29 cellular contexts compared by ENCODE assay signal in the genomic region with DNA sequence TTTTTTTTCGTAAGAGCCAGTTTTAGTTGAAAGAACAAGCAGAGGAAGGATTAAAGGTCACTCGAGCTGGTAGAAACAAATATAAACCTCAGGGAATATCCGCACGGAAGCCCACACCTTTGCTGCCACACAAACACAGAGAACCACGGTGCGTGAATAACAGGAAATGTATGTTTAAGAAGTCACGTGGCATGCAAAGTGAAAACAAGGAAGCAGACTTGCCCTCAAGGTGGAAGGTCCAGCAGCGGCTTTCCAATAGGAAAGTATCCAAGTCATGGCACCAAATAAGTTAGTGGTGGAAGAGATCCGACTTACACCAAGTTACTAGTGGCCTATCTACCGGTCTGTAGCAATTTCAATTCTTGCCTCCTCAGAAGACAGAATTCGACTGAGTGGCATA.
"Had no signal": no experiment of that assay in that cellular context is flagged by ENCODE, and none has a peak within 500 bp of the region (broad histone marks: within the 10 kb centered on the region; RNA-seq: fewer than 3 reads in every experiment).

No MANE protein-coding gene starts in this region.

- H3K27me3 Mint-ChIP-seq: activated CD8-positive, alpha-beta memory T cell treated with anti-CD3 and anti-CD28 coated beads, Interleukin-2, amount 10 ng/mL, durations not matched to agents 7 days and 5 days; activated naive CD8-positive, alpha-beta T cell; activated T-cell treated with anti-CD3 and anti-CD28 coated beads, Interleukin-2, amount 50 U/mL, for 24 hours; brain; T-helper 17 cell had no signal

- H3K4me3 ChIP-seq: MG63, SK-N-MC had no signal

- H3K4me2 ChIP-seq: KMS-11 had no signal

- H3K27ac Mint-ChIP-seq: activated CD8-positive, alpha-beta memory T cell treated with anti-CD3 and anti-CD28 coated beads, Interleukin-2, amount 10 ng/mL, durations not matched to agents 7 days and 5 days; activated naive CD4-positive, alpha-beta T cell treated with anti-CD3 and anti-CD28 coated beads for 36 hours; activated naive CD8-positive, alpha-beta T cell; activated T-cell treated with anti-CD3 and anti-CD28 coated beads, Interleukin-2, amount 50 U/mL, for 24 hours; brain; T-helper 17 cell; WTC11 had no signal

- FAIRE-seq: astrocyte had no signal

- H3K9me3 ChIP-seq: MG63 had no signal

- H3K27me3 ChIP-seq: MG63 had no signal

- DNase-seq: activated CD4-positive, alpha-beta T cell treated with anti-CD3 and anti-CD28 coated beads for 48 hours; activated CD4-positive, alpha-beta T cell treated with anti-CD3 and anti-CD28 coated beads, Interleukin-2, amount 50 U/mL, for 4 hours; activated CD4-positive, CD25-positive, alpha-beta regulatory T cell treated with anti-CD3 and anti-CD28 coated beads, Interleukin-2, amount 50 U/mL, for 72 hours; activated CD8-positive, alpha-beta memory T cell treated with anti-CD3 and anti-CD28 coated beads, Interleukin-2, amount 10 ng/mL, durations not matched to agents 7 days and 5 days; activated effector memory CD4-positive, alpha-beta T cell treated with anti-CD3 and anti-CD28 coated beads, Interleukin-2, amount 50 U/mL, for 16 hours; activated naive CD4-positive, alpha-beta T cell treated with anti-CD3 and anti-CD28 coated beads for 36 hours; activated T-cell treated with anti-CD3 and anti-CD28 coated beads, Interleukin-2, amount 50 U/mL, for 24 hours; amygdala; MG63; MV-4-11; NCI-H1092 treated with DMSO at 0.1 percent for 48 hours; NCI-H1417 treated with DMSO at 0.1 percent for 48 hours; NCI-H1694; NCI-H2081; NCI-H510A treated with DMSO at 0.1 percent for 48 hours; NCI-H69; NK-92 treated with Interleukin-12 subunit alpha and Interleukin-12 subunit beta, amount 100 ng/mL, for 24 hours; RPMI8226; T-helper 17 cell; T-helper 9 cell had no signal

- H3K36me3 ChIP-seq: MG63 had no signal

- H3K4me1 Mint-ChIP-seq: activated CD8-positive, alpha-beta memory T cell treated with anti-CD3 and anti-CD28 coated beads, Interleukin-2, amount 10 ng/mL, durations not matched to agents 7 days and 5 days; brain; central memory CD8-positive, alpha-beta T cell; T-helper 17 cell had no signal

- H3K27ac ChIP-seq: KMS-11, SK-N-MC had no signal

- H3K9ac ChIP-seq: KMS-11 had no signal

- H3K4me3 Mint-ChIP-seq: activated CD8-positive, alpha-beta memory T cell treated with anti-CD3 and anti-CD28 coated beads, Interleukin-2, amount 10 ng/mL, durations not matched to agents 7 days and 5 days; activated naive CD4-positive, alpha-beta T cell treated with anti-CD3 and anti-CD28 coated beads for 36 hours; activated naive CD8-positive, alpha-beta T cell; activated T-cell treated with anti-CD3 and anti-CD28 coated beads, Interleukin-2, amount 50 U/mL, for 24 hours; brain; central memory CD8-positive, alpha-beta T cell; T-helper 17 cell; WTC11 had no signal

- H3K36me3 Mint-ChIP-seq: activated CD8-positive, alpha-beta memory T cell treated with anti-CD3 and anti-CD28 coated beads, Interleukin-2, amount 10 ng/mL, durations not matched to agents 7 days and 5 days; activated naive CD8-positive, alpha-beta T cell had no signal

- ATAC-seq: activated CD8-positive, alpha-beta memory T cell treated with anti-CD3 and anti-CD28 coated beads, Interleukin-2, amount 10 ng/mL, durations not matched to agents 7 days and 5 days; Panc1; Right ventricle myocardium inferior; T-helper 17 cell; WTC11 had no signal
